Comparison of ENCODE assay signal across 26 cellular contexts in the genomic region with DNA sequence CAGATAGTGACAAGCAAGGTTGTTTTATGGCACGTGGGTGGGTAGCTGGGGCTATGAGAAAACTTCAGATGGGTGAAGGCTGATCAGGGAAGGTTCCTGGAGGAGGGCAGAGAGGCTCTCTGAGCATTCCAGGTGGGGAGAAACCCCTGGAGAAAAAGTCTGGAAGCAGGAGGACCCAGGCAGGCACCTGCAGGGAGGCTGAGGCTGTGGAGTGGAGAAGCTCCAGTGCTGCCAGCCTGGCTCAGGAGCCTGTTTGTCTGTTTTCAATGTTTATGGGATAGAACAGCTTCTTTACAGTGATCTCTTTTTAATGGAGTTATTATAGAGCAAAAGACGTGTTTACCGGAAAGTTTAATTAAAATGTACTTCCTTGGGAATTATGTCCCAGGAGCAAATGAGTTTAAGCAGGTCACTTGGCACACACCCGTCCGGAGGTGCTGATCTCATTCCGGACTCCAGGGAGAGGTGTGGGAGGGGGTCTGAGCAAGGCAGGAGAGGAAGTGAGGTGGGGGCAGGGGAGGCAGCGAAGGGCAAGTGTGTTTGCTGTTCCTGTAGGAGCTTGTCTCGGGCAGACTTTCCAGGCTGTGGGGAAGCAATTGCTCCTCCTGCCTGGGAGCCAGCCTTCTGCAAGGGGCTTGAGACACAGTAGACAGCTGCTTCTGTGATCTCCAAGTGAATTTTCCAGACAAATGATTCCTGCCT.
DNase-seq lines count a peak whose midpoint lies in the region; ATAC-seq and TF ChIP-seq lines count a peak whose summit lies in the region.
"Had no signal": no experiment of that assay in that cellular context is flagged by ENCODE, and none has a peak within 500 bp of the region (broad histone marks: within the 10 kb centered on the region; RNA-seq: fewer than 3 reads in every experiment).

No MANE protein-coding gene starts in this region.

- H3K23ac ChIP-seq in trophoblast cell (ENCODE audit: low read length) = no peak overlapping the region

- peaks cover 2% of the 10 kb centered on the region for H3K79me1 ChIP-seq in trophoblast cell (ENCODE audit: low read length)

- no peaks in the 10 kb centered on the region for H3K4me1 Mint-ChIP-seq in Caco-2 (ENCODE audit: low read depth, unreplicated experiment)
- H3K4me1 Mint-ChIP-seq: activated B cell treated with CpG ODN at 0.5 μM for 24 hours; CD8-positive, alpha-beta memory T cell; naive thymus-derived CD8-positive, alpha-beta T cell had no signal

- H3K36me3 ChIP-seq in Caco-2 (ENCODE audit: control insufficient read depth, insufficient read depth, low read length) (no peaks in the 10 kb centered on the region), WERI-Rb-1 (no peaks in the 10 kb centered on the region), trophoblast cell (ENCODE audit: control insufficient read depth in 1 of 2, insufficient read depth in 2 of 2, low read length in 2 of 2) (no peaks in the 10 kb centered on the region), body of pancreas (replicated peaks in 1 of 2; ENCODE audit: insufficient read depth in 1 of 2, low read depth in 2 of 2) (no peaks in the 10 kb centered on the region)
- H3K36me3 ChIP-seq: cardiac muscle cell, pancreas had no signal

- peak overlapping the region; percentile 11 for H3K27ac Mint-ChIP-seq in Caco-2 (ENCODE audit: unreplicated experiment)
- H3K27ac Mint-ChIP-seq: activated B cell treated with CpG ODN at 0.5 μM for 24 hours; naive thymus-derived CD8-positive, alpha-beta T cell had no signal

- no peaks in the 10 kb centered on the region for H3K36me3 Mint-ChIP-seq in Caco-2 (ENCODE audit: insufficient read depth, unreplicated experiment)
- H3K36me3 Mint-ChIP-seq: CD8-positive, alpha-beta memory T cell; naive thymus-derived CD8-positive, alpha-beta T cell had no signal

- H4K8ac ChIP-seq in trophoblast cell (ENCODE audit: low read depth, low read length) = no peak overlapping the region

- no peak overlapping the region for H3K4me2 ChIP-seq in trophoblast cell (ENCODE audit: low read length)

- no peak overlapping the region for H2BK120ac ChIP-seq in trophoblast cell (ENCODE audit: insufficient read depth, low read length, poor library complexity)

- H3K27ac ChIP-seq in WERI-Rb-1 (no peak overlapping the region), trophoblast cell (ENCODE audit: low read depth, low read length) (no peak overlapping the region), body of pancreas (no peak overlapping the region)
- H3K27ac ChIP-seq: cardiac muscle cell, GM23248, pancreas had no signal

- no peak overlapping the region for H3K4me3 Mint-ChIP-seq in Caco-2 (ENCODE audit: unreplicated experiment)
- H3K4me3 Mint-ChIP-seq: activated B cell treated with CpG ODN at 0.5 μM for 24 hours; CD8-positive, alpha-beta memory T cell; naive thymus-derived CD8-positive, alpha-beta T cell had no signal

- H3K9me3 Mint-ChIP-seq in Caco-2 (ENCODE audit: unreplicated experiment) = no peaks in the 10 kb centered on the region
- H3K9me3 Mint-ChIP-seq: activated B cell treated with CpG ODN at 0.5 μM for 24 hours; naive thymus-derived CD8-positive, alpha-beta T cell had no signal

- peak overlapping the region; percentile 45 for H2BK12ac ChIP-seq in trophoblast cell (ENCODE audit: low read length)

- ATAC-seq in HG02970 (IDR thresholded peaks at IDR 0.05; ENCODE audit: low FRiP score, unreplicated experiment) (no peak), body of pancreas (no peak)
- ATAC-seq: left lobe of liver; naive thymus-derived CD8-positive, alpha-beta T cell; pancreas; sciatic nerve; SK-N-SH treated with all-trans-retinoic acid at 6 μM for 48 hours; stimulated activated naive CD8-positive, alpha-beta T cell treated with anti-CD3 and anti-CD28 coated beads, Interleukin-15, Interleukin-2, amounts not matched to agents 100 U/mL and 50 U/mL, for 24 hours had no signal

- H2AK5ac ChIP-seq in trophoblast cell (ENCODE audit: low read length) = peak overlapping the region; percentile 77

- TF ChIP-seq CTCF in Caco-2 (IDR thresholded peaks at IDR 0.05; ENCODE audit: insufficient read depth in 1 of 2, low read depth in 1 of 2, low read length in 1 of 2, severe bottlenecking in 1 of 2, unreplicated experiment in 1 of 2) (no peak), WERI-Rb-1 (IDR thresholded peaks at IDR 0.05; ENCODE audit: low read depth, low read length) (no peak), body of pancreas (IDR thresholded peaks at IDR 0.05) (no peak)

- peak overlapping the region; percentile 38 for H3K18ac ChIP-seq in trophoblast cell (ENCODE audit: low read length)

- H3K27me3 Mint-ChIP-seq in Caco-2 (ENCODE audit: insufficient read depth, unreplicated experiment) = no peaks in the 10 kb centered on the region

- TF ChIP-seq POLR2A in body of pancreas (IDR thresholded peaks at IDR 0.05) = no peak

- H3K27me3 ChIP-seq in Caco-2 (replicated peaks; ENCODE audit: control insufficient read depth, insufficient read depth, low read length) (no peaks in the 10 kb centered on the region), WERI-Rb-1 (ENCODE audit: insufficient read depth, low read depth, severe bottlenecking) (no peaks in the 10 kb centered on the region), trophoblast cell (ENCODE audit: insufficient read depth, low read length) (no peaks in the 10 kb centered on the region), body of pancreas (no peaks in the 10 kb centered on the region)
- H3K27me3 ChIP-seq: cardiac muscle cell, pancreas had no signal

- H3K14ac ChIP-seq in trophoblast cell (ENCODE audit: low read length) = no peak overlapping the region

- no CpG with 5 or more reads among the region's 8 CpGs for WGBS in trophoblast cell (ENCODE audit: extremely low coverage, insufficient coverage, insufficient read length)
- 59 to 72% methylated on average over 8 of the region's 8 CpGs for WGBS in body of pancreas, 2 donors

- no peaks in the 10 kb centered on the region for H3K9me3 ChIP-seq in Caco-2
- H3K9me3 ChIP-seq in WERI-Rb-1 (ENCODE audit: severe bottlenecking) = no peaks in the 10 kb centered on the region
- no peaks in the 10 kb centered on the region for H3K9me3 ChIP-seq in trophoblast cell (ENCODE audit: insufficient read depth, low read depth, low read length)
- H3K9me3 ChIP-seq in body of pancreas = no peaks in the 10 kb centered on the region
- H3K9me3 ChIP-seq: pancreas had no signal

- POLR2A ChIA-PET in Caco-2 (lab: Charles Lee) = no interaction called here

- H3K9ac ChIP-seq in trophoblast cell (ENCODE audit: low read length) = no peak overlapping the region
- H3K9ac ChIP-seq: GM23248 had no signal

- DNase-seq in Caco-2 (peak in 1 of 2 experiments; percentile 10), WERI-Rb-1 (peak; percentile 42), iPS-NIHi7 (ENCODE audit: extremely low spot score) (peak; percentile 78), trophoblast cell (no peak), HuH-7 (ENCODE audit: low spot score) (no peak), DMS53 (lab: John Stamatoyannopoulos, UW) (no peak), body of pancreas (no peak)
- DNase-seq: activated B cell treated with CpG ODN at 0.5 μM for 24 hours; activated naive CD4-positive, alpha-beta T cell treated with anti-CD3 and anti-CD28 coated beads, Interleukin-2, amount 50 U/mL, for 16 hours; amygdala; CD8-positive, alpha-beta memory T cell; DMS153; GM23248; Kasumi-1; naive thymus-derived CD8-positive, alpha-beta T cell; NCI-H1694 treated with DMSO at 0.1 percent for 48 hours; NCI-H2171; NCI-H524; pancreas; stimulated activated naive CD8-positive, alpha-beta T cell treated with anti-CD3 and anti-CD28 coated beads, Interleukin-15, Interleukin-2, amounts not matched to agents 100 U/mL and 50 U/mL, for 24 hours; T-helper 2 cell had no signal

- no peak overlapping the region for H3K4ac ChIP-seq in trophoblast cell (ENCODE audit: low read depth, low read length)

- no peaks in the 10 kb centered on the region for H3K4me1 ChIP-seq in Caco-2
- peaks cover 2 to 8% of the 10 kb centered on the region in 2 experiments for H3K4me1 ChIP-seq in trophoblast cell (ENCODE audit: control insufficient read depth in 1 of 2, insufficient read depth in 2 of 2, low read length in 2 of 2)
- no peaks in the 10 kb centered on the region for H3K4me1 ChIP-seq in body of pancreas
- H3K4me1 ChIP-seq: pancreas had no signal

- H2AFZ ChIP-seq in trophoblast cell (ENCODE audit: insufficient read depth, low read length, poor library complexity) = no peak overlapping the region
- H2AFZ ChIP-seq: GM23248 had no signal

- intact Hi-C loops in Caco-2 (cut with micrococcal nuclease; ENCODE audit: unreplicated experiment) (no loop called here), body of pancreas (cut with DNase I) (no loop called here)

- no TSS peak for BruUV-seq in Caco-2 (replicated peaks; lab: Mats Ljungman, UMichigan)

- H4K12ac ChIP-seq in trophoblast cell (ENCODE audit: low read depth, low read length) = no peak overlapping the region

- H2BK5ac ChIP-seq in trophoblast cell (ENCODE audit: low read depth, low read length, poor library complexity) = no peak overlapping the region

- H3K79me2 ChIP-seq in trophoblast cell (ENCODE audit: control insufficient read depth, insufficient read depth, low read length, poor library complexity) = no peaks in the 10 kb centered on the region

- H4K91ac ChIP-seq in trophoblast cell (ENCODE audit: low read depth, low read length) = no peak overlapping the region

- H3K4me3 ChIP-seq in Caco-2 (ENCODE audit: low read depth, low read length) = no peak overlapping the region
- H3K4me3 ChIP-seq in WERI-Rb-1 (ENCODE audit: low read depth, low read length) = no peak overlapping the region
- no peak overlapping the region for H3K4me3 ChIP-seq in trophoblast cell (ENCODE audit: low read depth, low read length)
- H3K4me3 ChIP-seq in body of pancreas = no peak overlapping the region
- H3K4me3 ChIP-seq: cardiac muscle cell, GM23248, pancreas had no signal

- CTCF ChIA-PET in Caco-2 (lab: Charles Lee) = no interaction called here

Comparison
In these comparisons a context has a peak if more than half of its experiments do, and no peak if none do; other contexts are left out.
1. DNase-seq: peak in WERI-Rb-1 (single experiment) and iPS-NIHi7 (single experiment); none in trophoblast cell (0 of 2), HuH-7 (single experiment), DMS53 (single experiment) and body of pancreas (0 of 4).